In genomic region chr4:15109583-15109982, GRCh38 we compare ENCODE assay signal across 29 cellular contexts.
"Had no signal": no experiment of that assay in that cellular context is flagged by ENCODE, and none has a peak within 500 bp of the region (broad histone marks: within the 10 kb centered on the region; RNA-seq: fewer than 3 reads in every experiment).

No MANE protein-coding gene starts in this region.

- ATAC-seq: activated CD4-positive, alpha-beta T cell treated with anti-CD3 and anti-CD28 coated beads for 36 hours; activated CD8-positive, alpha-beta memory T cell treated with anti-CD3 and anti-CD28 coated beads, Interleukin-2, amount 10 ng/mL, durations not matched to agents 7 days and 5 days; activated CD8-positive, alpha-beta T cell treated with anti-CD3 and anti-CD28 coated beads, Interleukin-2, amount 10 ng/mL, durations not matched to agents 7 days and 5 days; activated naive CD4-positive, alpha-beta T cell treated with anti-CD3 and anti-CD28 coated beads, Interleukin-2, amount 50 U/mL, for 72 hours; esophagus mucosa; gastrocnemius medialis; T-helper 17 cell had no signal

- H3K27ac ChIP-seq: brain microvascular endothelial cell, coronary artery, dorsolateral prefrontal cortex, gastrocnemius medialis, WERI-Rb-1 had no signal

- H3K4me3 ChIP-seq: coronary artery, dorsolateral prefrontal cortex, gastrocnemius medialis had no signal

- H3K9me3 ChIP-seq: gastrocnemius medialis had no signal

- H3K36me3 ChIP-seq: brain microvascular endothelial cell, gastrocnemius medialis, WERI-Rb-1 had no signal

- DNase-seq: activated CD4-positive, alpha-beta memory T cell treated with anti-CD3 and anti-CD28 coated beads for 36 hours; activated CD4-positive, alpha-beta T cell treated with anti-CD3 and anti-CD28 coated beads for 36 hours; activated CD4-positive, alpha-beta T cell treated with anti-CD3 and anti-CD28 coated beads, Interleukin-2, amount 10 ng/mL, durations not matched to agents 24 days and 14 days; activated CD4-positive, CD25-positive, alpha-beta regulatory T cell; activated CD4-positive, CD25-positive, alpha-beta regulatory T cell treated with anti-CD3 and anti-CD28 coated beads, Interleukin-2, amount 50 U/mL, for 72 hours; activated CD8-positive, alpha-beta memory T cell treated with anti-CD3 and anti-CD28 coated beads, Interleukin-2, amount 10 ng/mL, durations not matched to agents 7 days and 5 days; activated CD8-positive, alpha-beta memory T cell treated with anti-CD3 and anti-CD28 coated beads, Interleukin-2, amount 50 U/mL, for 4 hours; activated CD8-positive, alpha-beta T cell treated with anti-CD3 and anti-CD28 coated beads, Interleukin-2, amount 10 ng/mL, durations not matched to agents 7 days and 5 days; activated gamma-delta T cell; activated naive CD4-positive, alpha-beta T cell; activated naive CD4-positive, alpha-beta T cell treated with anti-CD3 and anti-CD28 coated beads, Interleukin-2, amount 10 ng/mL, durations not matched to agents 7 days and 5 days; activated naive CD8-positive, alpha-beta T cell treated with anti-CD3 and anti-CD28 coated beads, Interleukin-2, amount 10 ng/mL, durations not matched to agents 7 days and 5 days; activated T-cell treated with anti-CD3 and anti-CD28 coated beads, Interleukin-2, amount 50 U/mL, for 1 hour; activated T-cell treated with anti-CD3 and anti-CD28 coated beads, Interleukin-2, amount 50 U/mL, for 48 hours; amniotic stem cell; anterior cingulate cortex; brain microvascular endothelial cell; dorsolateral prefrontal cortex; effector memory CD4-positive, alpha-beta T cell; endodermal cell; foreskin fibroblast; gastrocnemius medialis; T-helper 1 cell; T-helper 17 cell; T1000; WERI-Rb-1 had no signal

- H3K27me3 ChIP-seq: brain microvascular endothelial cell, dorsolateral prefrontal cortex, gastrocnemius medialis had no signal

- H3K4me1 ChIP-seq: gastrocnemius medialis had no signal
